Comparison of ENCODE assay signal across 15 cellular contexts in the genomic region with DNA sequence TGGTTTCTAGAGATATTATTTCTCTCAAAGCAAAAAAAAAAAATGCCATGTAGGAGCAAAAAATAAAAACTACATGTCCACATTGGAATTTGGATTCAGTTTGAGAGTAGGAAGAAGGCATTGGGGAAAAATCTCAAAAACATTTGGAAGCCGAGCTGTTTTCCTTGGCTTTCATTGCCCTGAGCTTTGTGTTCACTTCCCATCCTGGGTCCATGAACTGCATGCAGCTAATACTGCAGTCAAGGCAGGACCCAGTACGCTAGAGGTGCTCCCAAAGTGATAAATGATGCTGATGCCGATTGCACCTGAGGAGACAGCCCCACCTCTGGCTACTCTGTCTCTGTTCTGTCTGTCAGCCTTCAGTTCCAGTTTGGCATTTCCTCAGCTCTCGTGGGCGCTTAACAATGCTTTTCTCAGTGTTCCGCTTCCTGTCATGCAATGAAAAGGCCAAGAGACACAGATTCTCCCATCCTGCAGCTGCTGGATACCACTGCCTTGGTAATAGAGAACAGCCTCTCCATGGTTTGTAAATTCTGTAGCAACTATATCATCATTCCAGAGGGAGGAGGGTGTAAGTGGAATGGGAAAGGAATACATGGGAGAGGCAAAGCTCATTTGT.
"Had no signal": no experiment of that assay in that cellular context is flagged by ENCODE, and none has a peak within 500 bp of the region (broad histone marks: within the 10 kb centered on the region; RNA-seq: fewer than 3 reads in every experiment).

No MANE protein-coding gene starts in this region.

- H3K9me3 ChIP-seq: lower lobe of right lung, neutrophil, pancreas, transverse colon, uterus had no signal

- H3K27ac ChIP-seq: brain microvascular endothelial cell, lower lobe of right lung, neutrophil, pancreas, transverse colon had no signal

- ATAC-seq: activated CD4-positive, CD25-positive, alpha-beta regulatory T cell treated with anti-CD3 and anti-CD28 coated beads, Interleukin-2, amount 50 U/mL, for 24 hours; activated naive CD8-positive, alpha-beta T cell treated with anti-CD3 and anti-CD28 coated beads, Interleukin-2, amount 50 U/mL, for 24 hours; activated T-cell treated with anti-CD3 and anti-CD28 coated beads, Interleukin-2, amount 50 U/mL, for 4 hours; lower lobe of right lung; natural killer cell treated with Interleukin-12 subunit alpha and Interleukin-12 subunit beta and Interleukin-15 and Interleukin-18, amount 100 ng/mL, for 72 hours; pancreas; stimulated activated naive CD8-positive, alpha-beta T cell treated with anti-CD3 and anti-CD28 coated beads, Interleukin-15, Interleukin-2, amounts not matched to agents 100 U/mL and 50 U/mL, for 24 hours had no signal

- H3K4me1 ChIP-seq: lower lobe of right lung, pancreas, transverse colon, uterus had no signal

- DNase-seq: activated CD4-positive, alpha-beta T cell treated with anti-CD3 and anti-CD28 coated beads, Interleukin-2, amount 10 ng/mL, durations not matched to agents 7 days and 5 days; activated CD8-positive, alpha-beta memory T cell treated with anti-CD3 and anti-CD28 coated beads, Interleukin-2, amount 50 U/mL, for 4 hours; activated naive CD4-positive, alpha-beta T cell treated with anti-CD3 and anti-CD28 coated beads for 36 hours; activated naive CD8-positive, alpha-beta T cell treated with anti-CD3 and anti-CD28 coated beads, Interleukin-2, amount 50 U/mL, for 24 hours; activated T-cell treated with anti-CD3 and anti-CD28 coated beads, Interleukin-2, amount 50 U/mL, for 4 hours; brain microvascular endothelial cell; effector CD4-positive, alpha-beta T cell; lower lobe of right lung; pancreas; stimulated activated naive CD8-positive, alpha-beta T cell treated with anti-CD3 and anti-CD28 coated beads, Interleukin-15, Interleukin-2, amounts not matched to agents 100 U/mL and 50 U/mL, for 24 hours; transverse colon; uterus had no signal

- H3K27me3 ChIP-seq: brain microvascular endothelial cell, pancreas, transverse colon, uterus had no signal

- H3K4me3 ChIP-seq: lower lobe of right lung, pancreas, transverse colon, uterus had no signal

- H3K36me3 ChIP-seq: brain microvascular endothelial cell, lower lobe of right lung, neutrophil, pancreas, transverse colon, uterus had no signal
